In the genomic region with DNA sequence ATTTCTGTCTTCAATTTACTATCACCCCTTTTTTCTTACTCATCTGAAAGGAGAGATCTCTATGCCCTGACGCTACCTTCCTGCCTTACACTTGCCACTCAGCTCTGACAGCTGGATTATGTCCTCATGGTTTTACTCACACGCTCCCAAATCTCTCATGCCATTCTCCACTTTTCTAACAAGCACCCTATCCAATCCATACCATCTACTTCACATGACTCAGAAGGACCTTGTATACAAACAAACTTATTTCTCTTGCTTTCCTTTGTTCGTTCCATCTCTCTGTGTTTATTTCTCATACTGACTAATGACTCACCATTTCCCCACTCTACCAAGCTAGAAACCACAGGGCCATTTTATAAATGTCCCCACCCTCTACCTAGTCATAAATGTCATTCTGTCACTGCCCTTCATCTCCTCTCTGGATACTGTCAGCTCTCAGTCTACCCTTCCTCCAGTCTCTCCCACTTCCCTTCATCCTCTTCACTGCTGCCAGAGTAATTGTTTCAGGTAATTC, we compare ENCODE assay signal across 8 cellular contexts.
DNase-seq lines count a peak whose midpoint lies in the region; ATAC-seq lines count a peak whose summit lies in the region.

No MANE protein-coding gene starts in this region.

- peaks cover 5 to 10% (median 9%) of the 10 kb centered on the region in 3 donors for H3K4me1 Mint-ChIP-seq in IgD-negative memory B cell

- no peaks in the 10 kb centered on the region for H3K27me3 Mint-ChIP-seq in IgD-negative memory B cell

- peaks cover 8% of the 10 kb centered on the region for H3K36me3 Mint-ChIP-seq in IgD-negative memory B cell

- H3K27ac Mint-ChIP-seq in IgD-negative memory B cell: peak overlapping the region; percentile 0 to 76 (median 20)

- H3K9me3 Mint-ChIP-seq in IgD-negative memory B cell: peaks cover 0 to 2% (median 0%) of the 10 kb centered on the region in 3 donors

- no peak overlapping the region for H3K4me3 Mint-ChIP-seq in IgD-negative memory B cell

- DNase-seq in Daoy (ENCODE audit: low read depth) (peak; percentile 15), fibroblast of gingiva (ENCODE audit: low read depth) (peak; percentile 3), middle frontal gyrus (ENCODE audit: extremely low spot score, low spot score) (no peak), NCI-H226 (no peak), superior temporal gyrus (ENCODE audit: extremely low spot score) (no peak)
- DNase-seq in central memory CD4-positive, alpha-beta T cell: no peak

- peak; percentile 72 for ATAC-seq in GM21381 (IDR thresholded peaks at IDR 0.05; ENCODE audit: unreplicated experiment)

Comparison
In these comparisons a context has a peak if more than half of its experiments do, and no peak if none do; other contexts are left out.
1. DNase-seq: peak in Daoy (single experiment) and fibroblast of gingiva (single experiment); none in middle frontal gyrus (single experiment), NCI-H226 (single experiment), central memory CD4-positive, alpha-beta T cell (single experiment) and superior temporal gyrus (single experiment).